1 cellular context compared by ENCODE assay signal in genomic region chr13:46176756-46177155, GRCh38.
TF ChIP-seq lines count a peak whose summit lies in the region.

No MANE protein-coding gene starts in this region.

TF ChIP-seq in WTC11, 78 proteins besides CTCF, POLR2A, EP300 and RAD21 (continued from another document):
- TF ChIP-seq, protein P1, sequence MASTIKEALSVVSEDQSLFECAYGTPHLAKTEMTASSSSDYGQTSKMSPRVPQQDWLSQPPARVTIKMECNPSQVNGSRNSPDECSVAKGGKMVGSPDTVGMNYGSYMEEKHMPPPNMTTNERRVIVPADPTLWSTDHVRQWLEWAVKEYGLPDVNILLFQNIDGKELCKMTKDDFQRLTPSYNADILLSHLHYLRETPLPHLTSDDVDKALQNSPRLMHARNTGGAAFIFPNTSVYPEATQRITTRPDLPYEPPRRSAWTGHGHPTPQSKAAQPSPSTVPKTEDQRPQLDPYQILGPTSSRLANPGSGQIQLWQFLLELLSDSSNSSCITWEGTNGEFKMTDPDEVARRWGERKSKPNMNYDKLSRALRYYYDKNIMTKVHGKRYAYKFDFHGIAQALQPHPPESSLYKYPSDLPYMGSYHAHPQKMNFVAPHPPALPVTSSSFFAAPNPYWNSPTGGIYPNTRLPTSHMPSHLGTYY (CRISPR knock-in tag; IDR thresholded peaks at IDR 0.05) = no peak
- TF ChIP-seq KAT7 (CRISPR knock-in tag; IDR thresholded peaks at IDR 0.05; ENCODE audit: borderline replicate concordance) = no peak
- no peak for TF ChIP-seq STAT6 (CRISPR knock-in tag; conservative IDR thresholded peaks at IDR 0.05; ENCODE audit: low read depth)
